1 cellular context compared by ENCODE assay signal in genomic region chr5:56817306-56817986, GRCh38.
TF ChIP-seq lines count a peak whose summit lies in the region.

No MANE protein-coding gene starts in this region.

TF ChIP-seq in GM12878, 131 proteins besides CTCF, POLR2A, EP300 and RAD21 (continued from another document):
- TF ChIP-seq, protein P1, sequence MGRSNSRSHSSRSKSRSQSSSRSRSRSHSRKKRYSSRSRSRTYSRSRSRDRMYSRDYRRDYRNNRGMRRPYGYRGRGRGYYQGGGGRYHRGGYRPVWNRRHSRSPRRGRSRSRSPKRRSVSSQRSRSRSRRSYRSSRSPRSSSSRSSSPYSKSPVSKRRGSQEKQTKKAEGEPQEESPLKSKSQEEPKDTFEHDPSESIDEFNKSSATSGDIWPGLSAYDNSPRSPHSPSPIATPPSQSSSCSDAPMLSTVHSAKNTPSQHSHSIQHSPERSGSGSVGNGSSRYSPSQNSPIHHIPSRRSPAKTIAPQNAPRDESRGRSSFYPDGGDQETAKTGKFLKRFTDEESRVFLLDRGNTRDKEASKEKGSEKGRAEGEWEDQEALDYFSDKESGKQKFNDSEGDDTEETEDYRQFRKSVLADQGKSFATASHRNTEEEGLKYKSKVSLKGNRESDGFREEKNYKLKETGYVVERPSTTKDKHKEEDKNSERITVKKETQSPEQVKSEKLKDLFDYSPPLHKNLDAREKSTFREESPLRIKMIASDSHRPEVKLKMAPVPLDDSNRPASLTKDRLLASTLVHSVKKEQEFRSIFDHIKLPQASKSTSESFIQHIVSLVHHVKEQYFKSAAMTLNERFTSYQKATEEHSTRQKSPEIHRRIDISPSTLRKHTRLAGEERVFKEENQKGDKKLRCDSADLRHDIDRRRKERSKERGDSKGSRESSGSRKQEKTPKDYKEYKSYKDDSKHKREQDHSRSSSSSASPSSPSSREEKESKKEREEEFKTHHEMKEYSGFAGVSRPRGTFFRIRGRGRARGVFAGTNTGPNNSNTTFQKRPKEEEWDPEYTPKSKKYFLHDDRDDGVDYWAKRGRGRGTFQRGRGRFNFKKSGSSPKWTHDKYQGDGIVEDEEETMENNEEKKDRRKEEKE (IDR thresholded peaks at IDR 0.05): no peak
- TF ChIP-seq KAT2A (conservative IDR thresholded peaks at IDR 0.05; ENCODE audit: control insufficient read depth, low read depth, low read length) (no peak), MTA3 (IDR thresholded peaks at IDR 0.05; ENCODE audit: borderline replicate concordance, low read length) (no peak), FOXM1 (IDR thresholded peaks at IDR 0.05; ENCODE audit: low read depth, low read length) (no peak), CHD2 (IDR thresholded peaks at IDR 0.05; ENCODE audit: borderline replicate concordance, low read depth, low read length) (no peak), NFIC (IDR thresholded peaks at IDR 0.05; ENCODE audit: low read depth, low read length) (no peak), SUPT20H (IDR thresholded peaks at IDR 0.05; ENCODE audit: borderline replicate concordance, control insufficient read depth, low read depth, low read length) (no peak), CHD1 (IDR thresholded peaks at IDR 0.05; ENCODE audit: low read depth, low read length) (no peak)
- TF ChIP-seq, protein P2, sequence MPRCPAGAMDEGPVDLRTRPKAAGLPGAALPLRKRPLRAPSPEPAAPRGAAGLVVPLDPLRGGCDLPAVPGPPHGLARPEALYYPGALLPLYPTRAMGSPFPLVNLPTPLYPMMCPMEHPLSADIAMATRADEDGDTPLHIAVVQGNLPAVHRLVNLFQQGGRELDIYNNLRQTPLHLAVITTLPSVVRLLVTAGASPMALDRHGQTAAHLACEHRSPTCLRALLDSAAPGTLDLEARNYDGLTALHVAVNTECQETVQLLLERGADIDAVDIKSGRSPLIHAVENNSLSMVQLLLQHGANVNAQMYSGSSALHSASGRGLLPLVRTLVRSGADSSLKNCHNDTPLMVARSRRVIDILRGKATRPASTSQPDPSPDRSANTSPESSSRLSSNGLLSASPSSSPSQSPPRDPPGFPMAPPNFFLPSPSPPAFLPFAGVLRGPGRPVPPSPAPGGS (IDR thresholded peaks at IDR 0.05; ENCODE audit: borderline replicate concordance, insufficient read depth, low read depth, low read length, poor library complexity, severe bottlenecking): no peak
